In genomic region chr1:161623401-161624051, GRCh38 we compare ENCODE assay signal across 14 cellular contexts. TPM values are rescaled to one million over a fixed set of nuclear protein-coding genes. Genes with fewer than 3 reads are reported as not detected.
DNase-seq lines count a peak whose midpoint lies in the region; ATAC-seq, FAIRE-seq and TF ChIP-seq lines count a peak whose summit lies in the region.
"Not testable (repeated sequence)": the region's sequence is repeated elsewhere in the genome, so short reads cannot be mapped to it uniquely, and the experiment has no call there.
"Had no signal": no experiment of that assay in that cellular context is flagged by ENCODE, and none has a peak within 500 bp of the region (broad histone marks: within the 10 kb centered on the region; RNA-seq: fewer than 3 reads in every experiment).

No MANE protein-coding gene starts in this region.

- H3K4me3 Mint-ChIP-seq in CD8-positive, alpha-beta memory T cell, result peak overlapping the region; percentile 68 to 84 (median 76)
- H3K4me3 Mint-ChIP-seq in activated CD8-positive, alpha-beta T cell treated with anti-CD3 and anti-CD28 coated beads for 36 hours, result peak overlapping the region; percentile 40

- TF ChIP-seq RAD21 in GM12878 (IDR thresholded peaks at IDR 0.05; ENCODE audit: insufficient read depth, low read depth, low read length), result not testable (repeated sequence)

- H3K79me2 ChIP-seq in OCI-LY3 (ENCODE audit: low read length); GM12878 (ENCODE audit: control insufficient read depth, insufficient read depth, low read length): not testable (repeated sequence)

- TF ChIP-seq CTCF in OCI-LY3 (IDR thresholded peaks at IDR 0.05; ENCODE audit: low read depth, low read length); activated CD8-positive, alpha-beta T cell treated with anti-CD3 and anti-CD28 coated beads for 36 hours (IDR thresholded peaks at IDR 0.05); GM12878 (IDR thresholded peaks at IDR 0.05 in 2 of 3, conservative IDR thresholded peaks at IDR 0.05 in 1 of 3; ENCODE audit: control insufficient read depth in 2 of 3, extremely low read depth in 1 of 3, insufficient read depth in 1 of 3, low read depth in 3 of 3, low read length in 3 of 3); neutrophil (IDR thresholded peaks at IDR 0.05): not testable (repeated sequence)

- H4K20me1 ChIP-seq in OCI-LY3 (ENCODE audit: insufficient read depth, low read length); GM12878 (ENCODE audit: control insufficient read depth, insufficient read depth): not testable (repeated sequence)

- intact Hi-C loops in activated CD8-positive, alpha-beta T cell treated with anti-CD3 and anti-CD28 coated beads for 36 hours (cut with micrococcal nuclease), result loop anchor here (10.0 kb wide), 1 partner anchor 111 kb away; no protein-coding TSS in a partner anchor
- intact Hi-C loops in GM12878 (cut with micrococcal nuclease; ENCODE audit: unreplicated experiment), result loop anchor here (5.0 kb wide), 1 partner anchor 81 kb away; no protein-coding TSS in a partner anchor

- peak overlapping the region; percentile 80 to 99 (median 93) for H3K27ac Mint-ChIP-seq in CD8-positive, alpha-beta memory T cell
- peak overlapping the region; percentile 72 for H3K27ac Mint-ChIP-seq in activated CD8-positive, alpha-beta T cell treated with anti-CD3 and anti-CD28 coated beads for 36 hours

- CTCF ChIA-PET in CD8-positive, alpha-beta memory T cell (lab: Charles Lee), result interaction anchor here (1.0 to 1.7 kb wide), 2 partner anchors 103 to 118 kb away, joined by 4 read pairs; no protein-coding TSS in a partner anchor
- CTCF ChIA-PET in activated CD8-positive, alpha-beta T cell treated with anti-CD3 and anti-CD28 coated beads for 36 hours (lab: Charles Lee), result not testable (repeated sequence)
- CTCF ChIA-PET in GM12878 (lab: Yijun Ruan, JAX), result interaction anchor here (1.0 to 1.2 kb wide), 3 partner anchors 82 to 118 kb away, joined by 3 to 8 read pairs (median 4); no protein-coding TSS in a partner anchor

- H3K4me1 ChIP-seq in CD8-positive, alpha-beta memory T cell (ENCODE audit: insufficient read depth, low read length), result peaks cover 16% of the 10 kb centered on the region
- H3K4me1 ChIP-seq in OCI-LY3 (ENCODE audit: low read length) (peaks cover 22% of the 10 kb centered on the region), GM12878 (ENCODE audit: control insufficient read depth, insufficient read depth, low read length) (peaks cover 12% of the 10 kb centered on the region), neutrophil (ENCODE audit: control insufficient read depth in 1 of 2, insufficient read depth in 1 of 2, low read depth in 1 of 2, low read length in 1 of 2) (peaks cover 8 to 77% of the 10 kb centered on the region in 2 experiments)

- not testable (repeated sequence) for H3K9me3 Mint-ChIP-seq in CD8-positive, alpha-beta memory T cell; activated CD8-positive, alpha-beta T cell treated with anti-CD3 and anti-CD28 coated beads for 36 hours

- peaks cover 62 to 71% (median 67%) of the 10 kb centered on the region in 3 donors for H3K4me1 Mint-ChIP-seq in CD8-positive, alpha-beta memory T cell
- H3K4me1 Mint-ChIP-seq in activated CD8-positive, alpha-beta T cell treated with anti-CD3 and anti-CD28 coated beads for 36 hours (ENCODE audit: low read depth), result peaks cover 38% of the 10 kb centered on the region

- RAD21 ChIA-PET in GM12878 (lab: Charles Lee; ENCODE audit: unreplicated experiment), result interaction anchor here (2.0 to 3.4 kb wide), 2 partner anchors 115 to 118 kb away, joined by 5 to 20 read pairs; no protein-coding TSS in a partner anchor

- not testable (repeated sequence) for H3K36me3 ChIP-seq in CD8-positive, alpha-beta memory T cell (ENCODE audit: insufficient read depth, low read length); OCI-LY3 (replicated peaks; ENCODE audit: low read depth, low read length); GM12878 (ENCODE audit: control insufficient read depth in 2 of 2, insufficient read depth in 2 of 2, low read length in 1 of 2)
- H3K36me3 ChIP-seq in neutrophil, result peaks cover 54% of the 10 kb centered on the region

- in situ Hi-C loops in GM12878 (cut with MboI), result not testable (repeated sequence)

- H2AFZ ChIP-seq in OCI-LY3 (ENCODE audit: low read depth, low read length); GM12878 (ENCODE audit: control insufficient read depth, low read depth, low read length): not testable (repeated sequence)

- SMC1A ChIA-PET in GM12878 (lab: Charles Lee; ENCODE audit: uncharacterized antibody, unreplicated experiment), result interaction anchor here (0.6 to 1.1 kb wide), 4 partner anchors 80 to 107 kb away, joined by 3 to 5 read pairs (median 4); no protein-coding TSS in a partner anchor

- peak in 2 of 5 donors; percentile 25 to 36 for DNase-seq in CD8-positive, alpha-beta memory T cell
- not testable (repeated sequence) for DNase-seq in activated CD8-positive, alpha-beta T cell treated with anti-CD3 and anti-CD28 coated beads for 36 hours; GM12878 (ENCODE audit: low read depth, low spot score)

- not testable (repeated sequence) for TF ChIP-seq EP300 in GM12878 (IDR thresholded peaks at IDR 0.05; ENCODE audit: borderline replicate concordance in 1 of 2, control insufficient read depth in 1 of 2, low read depth in 2 of 2, low read length in 2 of 2)

- not testable (repeated sequence) for BruUV-seq in GM12878 (replicated peaks; lab: Mats Ljungman, UMichigan)

- H3K27me3 ChIP-seq in CD8-positive, alpha-beta memory T cell (ENCODE audit: insufficient read depth, low read length, poor library complexity, severe bottlenecking); OCI-LY3 (ENCODE audit: low read depth, low read length); GM12878 (replicated peaks in 1 of 2; ENCODE audit: control insufficient read depth in 2 of 2, insufficient read depth in 2 of 2, low read length in 1 of 2); neutrophil: not testable (repeated sequence)

- peak overlapping the region; percentile 89 for H3K27ac ChIP-seq in CD8-positive, alpha-beta memory T cell (ENCODE audit: low read depth, low read length)
- not testable (repeated sequence) for H3K27ac ChIP-seq in OCI-LY3 (ENCODE audit: low read length)
- H3K27ac ChIP-seq in GM12878 (ENCODE audit: control insufficient read depth, insufficient read depth), result peak overlapping the region; percentile 9; the same call in 1 of the 2 replicates
- H3K27ac ChIP-seq in neutrophil, result peak overlapping the region; percentile 82

- FAIRE-seq in GM12878 (lab: Jason Lieb, UNC), result peak; percentile 49

- POLR2A ChIA-PET in CD8-positive, alpha-beta memory T cell (lab: Charles Lee), result not testable (repeated sequence)
- POLR2A ChIA-PET in activated CD8-positive, alpha-beta T cell treated with anti-CD3 and anti-CD28 coated beads for 36 hours (lab: Charles Lee), result interaction anchor here (0.8 kb wide), 1 partner anchor 126 kb away, joined by 3 read pairs; the partner anchor contains the start of gene DUSP12
- POLR2A ChIA-PET in GM12878 (lab: Charles Lee), result interaction anchor here (0.6 to 0.7 kb wide), 2 partner anchors 84 to 92 kb away, joined by 3 read pairs; no protein-coding TSS in a partner anchor

- not testable (repeated sequence) for H3K9ac ChIP-seq in OCI-LY3 (ENCODE audit: low read length); GM12878 (ENCODE audit: control insufficient read depth, insufficient read depth, low read length)

- not testable (repeated sequence) for H3K27me3 Mint-ChIP-seq in CD8-positive, alpha-beta memory T cell; activated CD8-positive, alpha-beta T cell treated with anti-CD3 and anti-CD28 coated beads for 36 hours

- H3K9me3 ChIP-seq in CD8-positive, alpha-beta memory T cell (ENCODE audit: low read length); OCI-LY3 (ENCODE audit: insufficient read depth, low read length); GM12878 (replicated peaks; ENCODE audit: control insufficient read depth, insufficient read depth, low read length); neutrophil: not testable (repeated sequence)

- TF ChIP-seq POLR2A in GM12878 (IDR thresholded peaks at IDR 0.05; ENCODE audit: low read depth, low read length), result not testable (repeated sequence)

- peak; percentile 36 for ATAC-seq in GM18868 (IDR thresholded peaks at IDR 0.05; ENCODE audit: unreplicated experiment)
- peak; percentile 39 for ATAC-seq in GM21528 (IDR thresholded peaks at IDR 0.05; ENCODE audit: low FRiP score, unreplicated experiment)
- ATAC-seq in HG03095 (IDR thresholded peaks at IDR 0.05; ENCODE audit: unreplicated experiment), result peak; percentile 47
- ATAC-seq in activated CD8-positive, alpha-beta T cell treated with anti-CD3 and anti-CD28 coated beads for 36 hours, result peak; percentile 43
- ATAC-seq in GM12878, result peak; percentile 63

- 8% methylated on average over 4 of the region's 6 CpGs for WGBS in GM12878 (ENCODE audit: insufficient coverage, insufficient replicate concordance, low lambda C conversion rate, missing lambda C conversion rate)

- H3K4me2 ChIP-seq in OCI-LY3 (ENCODE audit: low read length), result peak overlapping the region; percentile 30
- H3K4me2 ChIP-seq in GM12878 (ENCODE audit: control insufficient read depth, insufficient read depth), result 0 out of 2 replicates have a peak overlapping the region, but pooled peaks have one; percentile 17

- H3K4me3 ChIP-seq in CD8-positive, alpha-beta memory T cell (ENCODE audit: low read length), result peak overlapping the region; percentile 22
- not testable (repeated sequence) for H3K4me3 ChIP-seq in OCI-LY3 (ENCODE audit: low read length); GM12878
- H3K4me3 ChIP-seq in neutrophil (ENCODE audit: low read depth in 1 of 2, low read length in 1 of 2), result peak overlapping the region; percentile 62 to 90

- not testable (repeated sequence) for H3K36me3 Mint-ChIP-seq in CD8-positive, alpha-beta memory T cell; activated CD8-positive, alpha-beta T cell treated with anti-CD3 and anti-CD28 coated beads for 36 hours (ENCODE audit: low read depth)

RNA-seq across cellular contexts. Expression of gene FCGR3B, which starts 7.5 kb away (rescaled TPM):
- total RNA-seq in CD8-positive, alpha-beta memory T cell, result not detected
- polyA plus RNA-seq in CD8-positive, alpha-beta memory T cell, result 0.46 TPM
- not detected for total RNA-seq in activated CD8-positive, alpha-beta T cell treated with anti-CD3 and anti-CD28 coated beads for 36 hours
- not detected in 2 replicates for total RNA-seq in GM12878 (2013; cell fraction: nucleolus; rRNA removed)
- total RNA-seq in GM12878 (2014; rRNA removed), result not detected in 2 replicates
- total RNA-seq in GM12878 (2014; rRNA removed; fragmentation: Illumina TruSeq; extraction: Trizol), result not detected in 2 replicates
- total RNA-seq in GM12878 (2021), result not detected in 2 replicates
- polyA plus RNA-seq in GM12878 (2011; ENCODE audit: low read depth), result not detected
- polyA plus RNA-seq in GM12878 (2011; rRNA removed), result not detected in 2 replicates
- not detected in 2 replicates for polyA plus RNA-seq in GM12878 (2011; cell fraction: cytosol; rRNA removed)
- not detected in 2 replicates for polyA plus RNA-seq in GM12878 (2011; cell fraction: nucleus; rRNA removed)
- not detected in 2 replicates for polyA plus RNA-seq in GM12878 (2012)
- polyA plus RNA-seq in GM12878 (2014; fragmentation: Illumina TruSeq; extraction: Trizol), result not detected in 2 replicates
- not detected for polyA plus RNA-seq in GM12878 (2014; fragmentation: Nextera tagmentation; extraction: Ambion mirVana)
- not detected in 2 replicates for polyA plus RNA-seq in GM12878 (2014; rRNA removed)
- polyA plus RNA-seq in GM12878 (2016; fragmentation: Nextera tagmentation; extraction: Ambion mirVana), result not detected
- polyA minus RNA-seq in GM12878 (2011; rRNA and poly(A)+ RNA removed), result not detected in 2 replicates
- polyA minus RNA-seq in GM12878 (2011; cell fraction: cytosol; rRNA and poly(A)+ RNA removed), result not detected in 2 replicates
- polyA minus RNA-seq in GM12878 (2011; cell fraction: nucleus; rRNA and poly(A)+ RNA removed), result not detected in 2 replicates
- total RNA-seq: A673, cardiac muscle cell, dermis microvascular lymphatic vessel endothelial cell, G401, GM23338, renal cortical epithelial cell had no signal
- polyA plus RNA-seq: cardiac muscle cell, GM23338 had no signal

RNA-seq across cellular contexts. Expression of gene FCGR2B, which starts 39.4 kb away (rescaled TPM):
- under 1 TPM; 0.07 to 0.33 TPM for total RNA-seq in CD8-positive, alpha-beta memory T cell
- polyA plus RNA-seq in CD8-positive, alpha-beta memory T cell, result 0.38 TPM
- total RNA-seq in activated CD8-positive, alpha-beta T cell treated with anti-CD3 and anti-CD28 coated beads for 36 hours, result not detected
- total RNA-seq in GM12878 (2013; cell fraction: nucleolus; rRNA removed), result 113 and 116 TPM in 2 replicates
- total RNA-seq in GM12878 (2014; rRNA removed) (99.3 and 100 TPM in 2 replicates), GM12878 (2014; rRNA removed; fragmentation: Illumina TruSeq; extraction: Trizol) (76.6 and 78.5 TPM in 2 replicates), GM12878 (2021) (88.9 and 99.4 TPM in 2 replicates)
- polyA plus RNA-seq in GM12878 (2011; ENCODE audit: low read depth), result 27.4 TPM
- polyA plus RNA-seq in GM12878 (2011; rRNA removed) (99.1 and 111 TPM in 2 replicates), GM12878 (2014; fragmentation: Illumina TruSeq; extraction: Trizol) (118 and 122 TPM in 2 replicates), GM12878 (2014; fragmentation: Nextera tagmentation; extraction: Ambion mirVana) (100 to 1,000 TPM; 131 to 216 TPM), GM12878 (2014; rRNA removed) (101 and 106 TPM in 2 replicates), GM12878 (2016; fragmentation: Nextera tagmentation; extraction: Ambion mirVana) (100 to 1,000 TPM; 105 to 112 TPM)
- polyA plus RNA-seq in GM12878 (2011; cell fraction: cytosol; rRNA removed), result 146 and 151 TPM in 2 replicates
- 167 and 219 TPM in 2 replicates for polyA plus RNA-seq in GM12878 (2011; cell fraction: nucleus; rRNA removed)
- 32.7 and 37.9 TPM in 2 replicates for polyA plus RNA-seq in GM12878 (2012)
- polyA minus RNA-seq in GM12878 (2011; rRNA and poly(A)+ RNA removed), result 82.4 and 94.0 TPM in 2 replicates
- 21.1 and 30.9 TPM in 2 replicates for polyA minus RNA-seq in GM12878 (2011; cell fraction: cytosol; rRNA and poly(A)+ RNA removed)
- polyA minus RNA-seq in GM12878 (2011; cell fraction: nucleus; rRNA and poly(A)+ RNA removed), result 35.2 and 46.1 TPM in 2 replicates
- total RNA-seq: A673, cardiac muscle cell, dermis microvascular lymphatic vessel endothelial cell, G401, GM23338, renal cortical epithelial cell had no signal
- polyA plus RNA-seq: cardiac muscle cell, GM23338 had no signal

Comparison
In these comparisons a context has a peak if more than half of its experiments do, and no peak if none do; other contexts are left out.
1. RNA of gene FCGR2B, which starts 39.4 kb away (total RNA-seq): 76.6 to 116 TPM in GM12878; 0.07 to 0.33 TPM in CD8-positive, alpha-beta memory T cell and not detected in activated CD8-positive, alpha-beta T cell treated with anti-CD3 and anti-CD28 coated beads for 36 hours; every median in the first group is over 10 times any median in the second.
2. Peak in every context shown above with its lines, with median percentiles within 50 percentile points of each other: ATAC-seq.